ENCODE assay signal across 17 cellular contexts in the genomic region with DNA sequence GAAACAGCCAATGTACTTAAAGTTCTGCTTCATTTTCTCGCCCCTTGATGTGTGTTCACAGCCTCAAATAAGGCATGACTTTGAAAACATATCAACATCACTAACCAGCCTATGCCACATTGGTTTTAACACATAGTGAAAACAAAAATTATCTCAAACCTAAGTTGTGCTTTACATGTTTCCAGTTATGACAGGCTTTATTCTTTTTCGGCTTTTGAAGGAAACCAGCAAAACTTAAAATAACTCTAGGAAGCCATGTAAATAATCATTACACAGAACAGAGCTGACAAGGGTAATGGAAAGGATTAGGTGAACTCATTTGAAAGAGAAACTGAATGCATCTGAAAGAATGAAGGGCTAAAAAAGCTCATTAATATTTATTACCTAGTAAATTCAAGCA. TPM values are rescaled to one million over a fixed set of nuclear protein-coding genes. Genes with fewer than 3 reads are reported as not detected.
A peak's percentile ranks its signal among the peaks of the same experiment; 100 is the strongest.
DNase-seq lines count a peak whose midpoint lies in the region; ATAC-seq and TF ChIP-seq lines count a peak whose summit lies in the region.
"Had no signal": no experiment of that assay in that cellular context is flagged by ENCODE, and none has a peak within 500 bp of the region (broad histone marks: within the 10 kb centered on the region; RNA-seq: fewer than 3 reads in every experiment).

No MANE protein-coding gene starts in this region.

- no TSS peak for BruUV-seq in OCI-LY7 (replicated peaks; lab: Mats Ljungman, UMichigan)

- H3K27me3 ChIP-seq in GM06990 (replicated peaks; ENCODE audit: control insufficient read depth, insufficient read depth, low read length) = no peaks in the 10 kb centered on the region

- TF ChIP-seq CTCF in GM06990 (IDR thresholded peaks at IDR 0.05; ENCODE audit: insufficient read depth, low read length, poor library complexity, severe bottlenecking) = no peak
- TF ChIP-seq CTCF in OCI-LY7 (conservative IDR thresholded peaks at IDR 0.05; ENCODE audit: low read length) = no peak

- H3K36me3 ChIP-seq in GM06990 (ENCODE audit: control insufficient read depth, insufficient read depth, low read length) = no peaks in the 10 kb centered on the region
- H3K36me3 ChIP-seq in OCI-LY7 (ENCODE audit: insufficient read depth, low read length) = no peaks in the 10 kb centered on the region
- H3K36me3 ChIP-seq: prostate gland had no signal

- H3K4me1 Mint-ChIP-seq in activated naive CD8-positive, alpha-beta T cell treated with anti-CD3 and anti-CD28 coated beads for 36 hours = no peaks in the 10 kb centered on the region
- H3K4me1 Mint-ChIP-seq: activated naive CD8-positive, alpha-beta T cell treated with anti-CD3 and anti-CD28 coated beads, Interleukin-2, amount 10 ng/mL, durations not matched to agents 7 days and 5 days had no signal

- H3K36me3 Mint-ChIP-seq in activated naive CD8-positive, alpha-beta T cell treated with anti-CD3 and anti-CD28 coated beads for 36 hours = peaks cover 1% of the 10 kb centered on the region
- H3K36me3 Mint-ChIP-seq: activated naive CD8-positive, alpha-beta T cell treated with anti-CD3 and anti-CD28 coated beads, Interleukin-2, amount 10 ng/mL, durations not matched to agents 7 days and 5 days had no signal

- no peak overlapping the region for H3K4me2 ChIP-seq in OCI-LY7 (ENCODE audit: low read length)
- H3K4me2 ChIP-seq: A549 had no signal

- H3K79me2 ChIP-seq in OCI-LY7 (ENCODE audit: insufficient read depth, low read depth, low read length) = no peaks in the 10 kb centered on the region

- intact Hi-C loops in OCI-LY7 (cut with micrococcal nuclease; ENCODE audit: unreplicated experiment) = no loop called here

- no peaks in the 10 kb centered on the region for H3K9me2 ChIP-seq in OCI-LY7 (ENCODE audit: insufficient read depth, low read length)

- no peaks in the 10 kb centered on the region for H3K27me3 Mint-ChIP-seq in activated naive CD8-positive, alpha-beta T cell treated with anti-CD3 and anti-CD28 coated beads for 36 hours
- H3K27me3 Mint-ChIP-seq: activated naive CD8-positive, alpha-beta T cell treated with anti-CD3 and anti-CD28 coated beads, Interleukin-2, amount 10 ng/mL, durations not matched to agents 7 days and 5 days had no signal

- no peaks in the 10 kb centered on the region for H3K9me3 ChIP-seq in OCI-LY7 (ENCODE audit: low read length)
- H3K9me3 ChIP-seq: A549, prostate gland had no signal

- H3K4me3 Mint-ChIP-seq in activated naive CD8-positive, alpha-beta T cell treated with anti-CD3 and anti-CD28 coated beads for 36 hours = no peak overlapping the region
- H3K4me3 Mint-ChIP-seq: activated naive CD8-positive, alpha-beta T cell treated with anti-CD3 and anti-CD28 coated beads, Interleukin-2, amount 10 ng/mL, durations not matched to agents 7 days and 5 days had no signal

- DNase-seq in GM06990 (ENCODE audit: extremely low read depth, insufficient read length) (peak; percentile 43), NCI-H446 treated with DMSO at 0.1 percent for 48 hours (lab: John Stamatoyannopoulos, UW) (no peak), OCI-LY7 (ENCODE audit: low spot score) (no peak)
- DNase-seq in activated CD4-positive, alpha-beta T cell treated with anti-CD3 and anti-CD28 coated beads, Interleukin-2, amount 50 U/mL, for 48 hours = no peak
- DNase-seq in activated naive CD8-positive, alpha-beta T cell treated with anti-CD3 and anti-CD28 coated beads for 36 hours = no peak
- DNase-seq: activated CD8-positive, alpha-beta memory T cell treated with anti-CD3 and anti-CD28 coated beads, Interleukin-2, amount 50 U/mL, for 4 hours; activated naive CD8-positive, alpha-beta T cell treated with anti-CD3 and anti-CD28 coated beads, Interleukin-2, amount 10 ng/mL, durations not matched to agents 7 days and 5 days; kidney; NCI-H345 had no signal

- H3K4me3 ChIP-seq in GM06990 (replicated peaks; ENCODE audit: low read depth, low read length) = no peak overlapping the region
- no peak overlapping the region for H3K4me3 ChIP-seq in OCI-LY7 (ENCODE audit: low read depth, low read length, poor library complexity, severe bottlenecking)
- H3K4me3 ChIP-seq: A549, prostate gland had no signal

- no peak overlapping the region for H3K27ac ChIP-seq in OCI-LY7 (ENCODE audit: low read depth, low read length, poor library complexity, severe bottlenecking)
- H3K27ac ChIP-seq: A549, prostate gland, VCaP had no signal

- H3K4me1 ChIP-seq in OCI-LY7 (ENCODE audit: insufficient read depth, low read length, poor library complexity, severe bottlenecking) = no peaks in the 10 kb centered on the region
- H3K4me1 ChIP-seq: prostate gland had no signal

- H4K20me1 ChIP-seq in OCI-LY7 (ENCODE audit: insufficient read depth, low read length) = no peaks in the 10 kb centered on the region

- H3K9me3 Mint-ChIP-seq in activated naive CD8-positive, alpha-beta T cell treated with anti-CD3 and anti-CD28 coated beads for 36 hours = no peaks in the 10 kb centered on the region

- CTCF ChIA-PET in OCI-LY7 (lab: Charles Lee; ENCODE audit: unreplicated experiment) = no interaction called here

- ATAC-seq in GM19395 (IDR thresholded peaks at IDR 0.05; ENCODE audit: unreplicated experiment) (peak; percentile 69), HG02678 (IDR thresholded peaks at IDR 0.05; ENCODE audit: unreplicated experiment) (peak; percentile 77), HG03442 (IDR thresholded peaks at IDR 0.05; ENCODE audit: unreplicated experiment) (peak; percentile 51)
- ATAC-seq: A549 had no signal

- POLR2A ChIA-PET in OCI-LY7 (lab: Charles Lee) = interaction anchor here (0.7 kb wide), 1 partner anchor 577 kb away, joined by 3 read pairs; no protein-coding TSS in a partner anchor

- no peak overlapping the region for H2AFZ ChIP-seq in OCI-LY7 (ENCODE audit: low read length)

- no peak overlapping the region for H3K27ac Mint-ChIP-seq in activated naive CD8-positive, alpha-beta T cell treated with anti-CD3 and anti-CD28 coated beads for 36 hours
- H3K27ac Mint-ChIP-seq: activated naive CD8-positive, alpha-beta T cell treated with anti-CD3 and anti-CD28 coated beads, Interleukin-2, amount 10 ng/mL, durations not matched to agents 7 days and 5 days had no signal

RNA-seq across cellular contexts. Expression of a gene that starts 42.1 kb away (rescaled TPM):
- not detected for total RNA-seq in activated naive CD8-positive, alpha-beta T cell treated with anti-CD3 and anti-CD28 coated beads for 36 hours
- total RNA-seq in OCI-LY7 (2014; rRNA removed; shearing (Covaris generic)) = not detected in 2 replicates
- not detected in 2 replicates for total RNA-seq in OCI-LY7 (2022)
- total RNA-seq: activated naive CD8-positive, alpha-beta T cell treated with anti-CD3 and anti-CD28 coated beads, Interleukin-2, amount 10 ng/mL, durations not matched to agents 7 days and 5 days; endothelial cell of umbilical vein; glomerular endothelial cell had no signal
